ENCODE assay signal across 2 cellular contexts in the genomic region with DNA sequence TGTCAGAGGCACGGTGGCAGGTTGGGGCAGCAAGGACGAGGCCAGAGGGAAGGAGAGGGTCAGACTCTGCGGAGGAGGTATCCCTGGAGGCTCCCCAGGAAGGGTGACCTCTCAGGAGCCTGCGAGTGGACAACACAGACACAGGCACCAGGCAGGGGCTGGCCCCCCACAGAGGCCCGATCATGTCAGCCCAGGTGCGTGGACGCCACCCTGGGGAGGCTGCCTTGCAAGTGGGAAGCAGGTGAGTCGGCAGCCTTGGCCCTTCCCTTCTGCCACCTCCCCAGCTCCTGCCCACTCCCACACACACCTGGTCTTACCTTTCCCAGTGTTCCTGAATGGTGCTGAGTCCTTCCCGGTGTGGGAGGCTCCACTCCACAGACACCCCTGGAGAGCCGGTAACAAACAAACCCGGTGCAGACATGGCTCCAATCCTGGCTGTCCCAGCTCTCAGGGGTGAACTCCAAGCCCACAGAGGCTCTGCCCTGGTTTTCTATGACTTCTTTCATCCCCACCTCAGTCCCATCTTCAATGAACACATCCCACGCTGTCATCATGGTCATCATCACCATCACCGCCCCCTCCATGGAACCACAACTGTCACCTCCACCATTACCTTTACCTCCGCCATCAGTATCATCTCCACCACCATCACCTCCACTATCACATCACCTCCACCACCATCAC.
A peak's percentile ranks its signal among the peaks of the same experiment; 100 is the strongest.
TF ChIP-seq lines count a peak whose summit lies in the region.

No MANE protein-coding gene starts in this region.

TF ChIP-seq in HepG2, 621 proteins besides CTCF, POLR2A, EP300 and RAD21:
- TF ChIP-seq, protein P1, sequence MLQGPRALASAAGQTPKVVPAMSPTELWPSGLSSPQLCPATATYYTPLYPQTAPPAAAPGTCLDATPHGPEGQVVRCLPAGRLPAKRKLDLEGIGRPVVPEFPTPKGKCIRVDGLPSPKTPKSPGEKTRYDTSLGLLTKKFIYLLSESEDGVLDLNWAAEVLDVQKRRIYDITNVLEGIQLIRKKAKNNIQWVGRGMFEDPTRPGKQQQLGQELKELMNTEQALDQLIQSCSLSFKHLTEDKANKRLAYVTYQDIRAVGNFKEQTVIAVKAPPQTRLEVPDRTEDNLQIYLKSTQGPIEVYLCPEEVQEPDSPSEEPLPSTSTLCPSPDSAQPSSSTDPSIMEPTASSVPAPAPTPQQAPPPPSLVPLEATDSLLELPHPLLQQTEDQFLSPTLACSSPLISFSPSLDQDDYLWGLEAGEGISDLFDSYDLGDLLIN (CRISPR knock-in tag; IDR thresholded peaks at IDR 0.05; ENCODE audit: borderline replicate concordance): no peak
- TF ChIP-seq SNAI1 (CRISPR knock-in tag; IDR thresholded peaks at IDR 0.05; ENCODE audit: borderline replicate concordance): no peak
- TF ChIP-seq ZNF549 (CRISPR knock-in tag; IDR thresholded peaks at IDR 0.05): no peak
- TF ChIP-seq ZNF33B (CRISPR knock-in tag; IDR thresholded peaks at IDR 0.05): no peak
- TF ChIP-seq, protein P2, sequence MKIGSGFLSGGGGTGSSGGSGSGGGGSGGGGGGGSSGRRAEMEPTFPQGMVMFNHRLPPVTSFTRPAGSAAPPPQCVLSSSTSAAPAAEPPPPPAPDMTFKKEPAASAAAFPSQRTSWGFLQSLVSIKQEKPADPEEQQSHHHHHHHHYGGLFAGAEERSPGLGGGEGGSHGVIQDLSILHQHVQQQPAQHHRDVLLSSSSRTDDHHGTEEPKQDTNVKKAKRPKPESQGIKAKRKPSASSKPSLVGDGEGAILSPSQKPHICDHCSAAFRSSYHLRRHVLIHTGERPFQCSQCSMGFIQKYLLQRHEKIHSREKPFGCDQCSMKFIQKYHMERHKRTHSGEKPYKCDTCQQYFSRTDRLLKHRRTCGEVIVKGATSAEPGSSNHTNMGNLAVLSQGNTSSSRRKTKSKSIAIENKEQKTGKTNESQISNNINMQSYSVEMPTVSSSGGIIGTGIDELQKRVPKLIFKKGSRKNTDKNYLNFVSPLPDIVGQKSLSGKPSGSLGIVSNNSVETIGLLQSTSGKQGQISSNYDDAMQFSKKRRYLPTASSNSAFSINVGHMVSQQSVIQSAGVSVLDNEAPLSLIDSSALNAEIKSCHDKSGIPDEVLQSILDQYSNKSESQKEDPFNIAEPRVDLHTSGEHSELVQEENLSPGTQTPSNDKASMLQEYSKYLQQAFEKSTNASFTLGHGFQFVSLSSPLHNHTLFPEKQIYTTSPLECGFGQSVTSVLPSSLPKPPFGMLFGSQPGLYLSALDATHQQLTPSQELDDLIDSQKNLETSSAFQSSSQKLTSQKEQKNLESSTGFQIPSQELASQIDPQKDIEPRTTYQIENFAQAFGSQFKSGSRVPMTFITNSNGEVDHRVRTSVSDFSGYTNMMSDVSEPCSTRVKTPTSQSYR (CRISPR knock-in tag; IDR thresholded peaks at IDR 0.05; ENCODE audit: borderline replicate concordance): no peak
- no peak for TF ChIP-seq SMAD3 (CRISPR knock-in tag; IDR thresholded peaks at IDR 0.05)
- TF ChIP-seq ZKSCAN5 (CRISPR knock-in tag; IDR thresholded peaks at IDR 0.05): peak; percentile 98
- no peak for TF ChIP-seq ZNF143 (CRISPR knock-in tag; IDR thresholded peaks at IDR 0.05)
- TF ChIP-seq EHMT2 (IDR thresholded peaks at IDR 0.05; ENCODE audit: borderline replicate concordance, low read depth, low read length): no peak
- TF ChIP-seq CREB1 (IDR thresholded peaks at IDR 0.05): 0 out of 2 replicates have a peak, but pooled peaks have one; percentile 9
- no peak for TF ChIP-seq CREB1 (CRISPR knock-in tag; IDR thresholded peaks at IDR 0.05)
- 0 out of 2 replicates have a peak, but pooled peaks have one; percentile 42 for TF ChIP-seq HNRNPL (IDR thresholded peaks at IDR 0.05; ENCODE audit: low read depth, low read length)
- no peak for TF ChIP-seq RCOR2 (CRISPR knock-in tag; IDR thresholded peaks at IDR 0.05)
- TF ChIP-seq, protein P3, sequence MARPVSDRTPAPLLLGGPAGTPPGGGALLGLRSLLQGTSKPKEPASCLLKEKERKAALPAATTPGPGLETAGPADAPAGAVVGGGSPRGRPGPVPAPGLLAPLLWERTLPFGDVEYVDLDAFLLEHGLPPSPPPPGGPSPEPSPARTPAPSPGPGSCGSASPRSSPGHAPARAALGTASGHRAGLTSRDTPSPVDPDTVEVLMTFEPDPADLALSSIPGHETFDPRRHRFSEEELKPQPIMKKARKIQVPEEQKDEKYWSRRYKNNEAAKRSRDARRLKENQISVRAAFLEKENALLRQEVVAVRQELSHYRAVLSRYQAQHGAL (CRISPR knock-in tag; IDR thresholded peaks at IDR 0.05; ENCODE audit: not compliant biosample characterization): no peak
- no peak for TF ChIP-seq ZNF672 (CRISPR knock-in tag; IDR thresholded peaks at IDR 0.05)
- no peak for TF ChIP-seq RFXANK (CRISPR knock-in tag; IDR thresholded peaks at IDR 0.05)
- no peak for TF ChIP-seq ZMYM3 (CRISPR knock-in tag; IDR thresholded peaks at IDR 0.05)
- no peak for TF ChIP-seq HMG20B (CRISPR knock-in tag; conservative IDR thresholded peaks at IDR 0.05)
TF ChIP-seq in HepG2: peak in this region for 3.

TF ChIP-seq in WTC11, 78 proteins besides CTCF, POLR2A, EP300 and RAD21:
- TF ChIP-seq ETV6 (CRISPR knock-in tag; IDR thresholded peaks at IDR 0.05): no peak
- TF ChIP-seq, protein P4, sequence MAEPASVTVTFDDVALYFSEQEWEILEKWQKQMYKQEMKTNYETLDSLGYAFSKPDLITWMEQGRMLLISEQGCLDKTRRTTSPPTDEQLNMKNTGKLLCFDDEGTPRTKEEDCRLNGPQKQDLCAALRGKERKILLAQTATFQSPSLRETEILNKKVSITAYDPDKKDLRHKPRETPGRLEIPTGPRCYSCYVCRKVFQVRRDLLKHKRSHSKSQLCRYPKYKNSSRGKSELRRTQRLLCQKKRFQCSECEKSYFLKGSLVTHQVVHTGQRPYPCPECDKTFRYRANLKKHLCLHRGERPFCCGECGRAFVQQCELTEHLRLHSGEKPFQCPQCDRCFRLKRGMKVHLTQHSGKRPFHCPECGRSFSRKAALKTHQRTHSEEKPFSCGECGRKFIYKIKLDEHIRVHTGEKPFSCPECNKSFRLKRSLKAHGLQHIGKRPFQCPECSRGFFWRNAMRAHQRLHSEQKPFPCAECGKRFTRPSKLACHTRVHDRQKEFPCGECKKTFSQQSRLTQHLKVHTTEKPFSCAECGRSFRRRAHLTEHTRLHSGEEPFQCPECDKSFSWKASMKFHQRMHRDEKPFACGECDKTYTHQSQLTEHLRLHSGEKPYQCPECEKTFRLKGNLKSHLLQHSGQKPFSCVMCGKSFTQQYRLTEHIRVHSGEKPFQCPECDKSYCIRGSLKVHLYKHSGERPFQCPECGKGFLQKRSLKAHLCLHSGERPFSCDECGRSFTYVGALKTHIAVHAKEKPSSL (CRISPR knock-in tag; conservative IDR thresholded peaks at IDR 0.05): no peak
- no peak for TF ChIP-seq EMX1 (CRISPR knock-in tag; IDR thresholded peaks at IDR 0.05)
- TF ChIP-seq, protein P5, sequence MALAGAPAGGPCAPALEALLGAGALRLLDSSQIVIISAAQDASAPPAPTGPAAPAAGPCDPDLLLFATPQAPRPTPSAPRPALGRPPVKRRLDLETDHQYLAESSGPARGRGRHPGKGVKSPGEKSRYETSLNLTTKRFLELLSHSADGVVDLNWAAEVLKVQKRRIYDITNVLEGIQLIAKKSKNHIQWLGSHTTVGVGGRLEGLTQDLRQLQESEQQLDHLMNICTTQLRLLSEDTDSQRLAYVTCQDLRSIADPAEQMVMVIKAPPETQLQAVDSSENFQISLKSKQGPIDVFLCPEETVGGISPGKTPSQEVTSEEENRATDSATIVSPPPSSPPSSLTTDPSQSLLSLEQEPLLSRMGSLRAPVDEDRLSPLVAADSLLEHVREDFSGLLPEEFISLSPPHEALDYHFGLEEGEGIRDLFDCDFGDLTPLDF (CRISPR knock-in tag; IDR thresholded peaks at IDR 0.05): no peak
- no peak for TF ChIP-seq CBFB (CRISPR knock-in tag; IDR thresholded peaks at IDR 0.05; ENCODE audit: low read depth)
- no peak for TF ChIP-seq ATF1 (CRISPR knock-in tag; IDR thresholded peaks at IDR 0.05)
- TF ChIP-seq ZNF138 (CRISPR knock-in tag; conservative IDR thresholded peaks at IDR 0.05): no peak
- no peak for TF ChIP-seq ZNF263 (CRISPR knock-in tag; IDR thresholded peaks at IDR 0.05; ENCODE audit: low read depth)
- TF ChIP-seq MYBL2 (CRISPR knock-in tag; IDR thresholded peaks at IDR 0.05): no peak
